In genomic region chr19:2462635-2463421, GRCh38 we compare ENCODE assay signal across 8 cellular contexts. TPM values are rescaled to one million over a fixed set of nuclear protein-coding genes. Genes with fewer than 3 reads are reported as not detected.
DNase-seq lines count a peak whose midpoint lies in the region; ATAC-seq and TF ChIP-seq lines count a peak whose summit lies in the region.

No MANE protein-coding gene starts in this region.

- DNase-seq in A673 (ENCODE audit: low spot score): peak; percentile 98
- DNase-seq in GM23338 (ENCODE audit: low spot score): peak; percentile 100
- DNase-seq in RWPE2 (ENCODE audit: low spot score): no peak
- DNase-seq in epithelial cell of prostate (ENCODE audit: low read depth, low spot score): peak; percentile 66
- DNase-seq in mesenteric fat pad (ENCODE audit: low spot score): peak; percentile 92
- DNase-seq in tibial nerve (ENCODE audit: low spot score in 2 of 2): peak; percentile 66 to 75
- DNase-seq in activated effector memory CD4-positive, alpha-beta T cell treated with anti-CD3 and anti-CD28 coated beads, Interleukin-2, amount 50 U/mL, for 16 hours: no peak

- peak overlapping the region; percentile 92 for H2AFZ ChIP-seq in GM23338

- TF ChIP-seq CTCF in A673 (conservative IDR thresholded peaks at IDR 0.05; ENCODE audit: low read depth, low read length): no peak
- no peak for TF ChIP-seq CTCF in GM23338 (conservative IDR thresholded peaks at IDR 0.05; ENCODE audit: low read depth in 2 of 2)
- TF ChIP-seq CTCF in RWPE2 (IDR thresholded peaks at IDR 0.05; ENCODE audit: poor library complexity, severe bottlenecking): no peak
- TF ChIP-seq CTCF in tibial nerve (IDR thresholded peaks at IDR 0.05): peak in 2 of 5 experiments; percentile 56 to 58

- WGBS in tibial nerve, 2 donors: 5 to 6% methylated on average over 30 to 41 of the region's 46 CpGs

- H3F3A ChIP-seq in GM23338 (replicated peaks; ENCODE audit: low read depth): no peaks in the 10 kb centered on the region

- peak; percentile 58 to 76 for TF ChIP-seq EP300 in tibial nerve (IDR thresholded peaks at IDR 0.05)

- H3K4me1 ChIP-seq in A673 (ENCODE audit: insufficient read depth, low read length, poor library complexity, severe bottlenecking) (peaks cover 9% of the 10 kb centered on the region), GM23338 (ENCODE audit: insufficient read depth) (no peaks in the 10 kb centered on the region), RWPE2 (ENCODE audit: insufficient read depth, poor library complexity, severe bottlenecking) (no peaks in the 10 kb centered on the region), tibial nerve (peaks cover 4 to 17% (median 12%) of the 10 kb centered on the region in 4 donors)

- ATAC-seq in GM23338: peak; percentile 75
- ATAC-seq in RWPE2 (ENCODE audit: low read depth): 0 out of 3 replicates have a peak, but pooled peaks have one; percentile 19
- no peak for ATAC-seq in GM21526 (IDR thresholded peaks at IDR 0.05; ENCODE audit: low FRiP score, unreplicated experiment)

- peak in 1 of 2 donors; percentile 85 for TF ChIP-seq POLR2A in tibial nerve (IDR thresholded peaks at IDR 0.05)

- H3K27ac ChIP-seq in A673 (ENCODE audit: low read depth, low read length, poor library complexity, severe bottlenecking) (peak overlapping the region; percentile 87), GM23338 (ENCODE audit: low read depth) (peak overlapping the region; percentile 88), RWPE2 (ENCODE audit: poor library complexity, severe bottlenecking) (peak overlapping the region; percentile 46), epithelial cell of prostate (no peak overlapping the region), tibial nerve (peak overlapping the region in 2 of 4 donors; percentile 58 to 61)

- peak overlapping the region; percentile 56; the same call in 1 of the 2 replicates for H3K27ac Mint-ChIP-seq in GM23338

- H3K4me3 Mint-ChIP-seq in GM23338: peak overlapping the region; percentile 80

- no peaks in the 10 kb centered on the region for H3K9me3 ChIP-seq in A673 (ENCODE audit: low read depth, low read length, poor library complexity, severe bottlenecking)
- no peaks in the 10 kb centered on the region for H3K9me3 ChIP-seq in RWPE2 (ENCODE audit: severe bottlenecking)
- no peaks in the 10 kb centered on the region for H3K9me3 ChIP-seq in tibial nerve

- intact Hi-C loops in A673 (cut with micrococcal nuclease; ENCODE audit: unreplicated experiment): no loop called here

- CTCF ChIA-PET in A673 (lab: Charles Lee): interaction anchor here (0.6 kb wide), 1 partner anchor 136 kb away, joined by 3 read pairs; no protein-coding TSS in a partner anchor

- no peaks in the 10 kb centered on the region for H3K79me2 ChIP-seq in GM23338 (replicated peaks; ENCODE audit: insufficient read depth)

- POLR2A ChIA-PET in A673 (lab: Charles Lee; ENCODE audit: low non-redundant PET): no interaction called here

- H3K27me3 Mint-ChIP-seq in GM23338 (ENCODE audit: insufficient read depth, low read depth, poor library complexity): peaks cover 13% of the 10 kb centered on the region

- peaks cover 5% of the 10 kb centered on the region; the same call in 1 of the 3 replicates for H3K9me3 Mint-ChIP-seq in GM23338

- no peaks in the 10 kb centered on the region; the same call in 2 of the 3 replicates for H3K36me3 Mint-ChIP-seq in GM23338 (ENCODE audit: low read depth)

- H3K4me1 Mint-ChIP-seq in GM23338: peaks cover 5% of the 10 kb centered on the region

- H3K27me3 ChIP-seq in A673 (replicated peaks; ENCODE audit: insufficient read depth, low read depth, low read length, poor library complexity) (no peaks in the 10 kb centered on the region), GM23338 (ENCODE audit: insufficient read depth) (no peaks in the 10 kb centered on the region), RWPE2 (ENCODE audit: insufficient read depth, poor library complexity, severe bottlenecking) (no peaks in the 10 kb centered on the region), tibial nerve (no peaks in the 10 kb centered on the region)

- no peaks in the 10 kb centered on the region for H3K36me3 ChIP-seq in A673 (ENCODE audit: insufficient read depth, low read length, poor library complexity, severe bottlenecking)
- H3K36me3 ChIP-seq in GM23338 (ENCODE audit: insufficient read depth): no peaks in the 10 kb centered on the region
- H3K36me3 ChIP-seq in RWPE2 (ENCODE audit: low read depth): no peaks in the 10 kb centered on the region
- no peaks in the 10 kb centered on the region for H3K36me3 ChIP-seq in tibial nerve

- H3K4me3 ChIP-seq in A673 (ENCODE audit: low read depth, low read length, poor library complexity, severe bottlenecking): peak overlapping the region; percentile 62
- peak overlapping the region; percentile 77 for H3K4me3 ChIP-seq in GM23338
- H3K4me3 ChIP-seq in RWPE2 (ENCODE audit: severe bottlenecking): peak overlapping the region; percentile 39
- H3K4me3 ChIP-seq in tibial nerve: peak overlapping the region; percentile 27 to 56 (median 42)

- BruUV-seq in A673 (replicated peaks; lab: Mats Ljungman, UMichigan): TSS peak; percentile 94

- H3K9me2 ChIP-seq in GM23338 (ENCODE audit: insufficient read depth): no peaks in the 10 kb centered on the region

- no peaks in the 10 kb centered on the region for H4K20me1 ChIP-seq in GM23338 (replicated peaks; ENCODE audit: insufficient read depth)

- H3K4me2 ChIP-seq in GM23338: peak overlapping the region; percentile 81

TF ChIP-seq in GM23338, 12 proteins besides CTCF, POLR2A, EP300 and RAD21 (continues in another document):
- TF ChIP-seq POLR2AphosphoS5 (IDR thresholded peaks at IDR 0.05; ENCODE audit: low read depth) (peak; percentile 34; the same call in 1 of the 2 replicates), ZNF331 (CRISPR knock-in tag; IDR thresholded peaks at IDR 0.05; ENCODE audit: low read depth) (peak; percentile 30; the same call in 1 of the 2 replicates), STAT1 (IDR thresholded peaks at IDR 0.05; ENCODE audit: unreplicated experiment) (no peak), NANOG (IDR thresholded peaks at IDR 0.05; ENCODE audit: borderline replicate concordance) (0 out of 2 replicates have a peak, but pooled peaks have one; percentile 37), EZH2phosphoT487 (IDR thresholded peaks at IDR 0.05; ENCODE audit: unreplicated experiment) (no peak), CREB1 (CRISPR knock-in tag; IDR thresholded peaks at IDR 0.05; ENCODE audit: low read depth) (peak; percentile 80), REST (IDR thresholded peaks at IDR 0.05; ENCODE audit: unreplicated experiment) (no peak), ETS1 (IDR thresholded peaks at IDR 0.05) (peak; percentile 55; the same call in 1 of the 2 replicates), ZNF114 (CRISPR knock-in tag; IDR thresholded peaks at IDR 0.05) (peak; percentile 90)

RNA-seq across cellular contexts. Expression of gene LMNB2, which starts 6.1 kb away (rescaled TPM):
- 241 and 243 TPM in 2 replicates for total RNA-seq in A673 (2021)
- total RNA-seq in GM23338 (2014; rRNA removed; shearing (Covaris generic)): 190 and 255 TPM in 2 replicates
- 40.1 and 40.9 TPM in 2 replicates for polyA plus RNA-seq in GM23338 (2016; fragmentation: Nextera tagmentation; extraction: Ambion mirVana)
- total RNA-seq in mesenteric fat pad: 19.6 TPM
- 10 to 100 TPM; 15.3 to 53.1 (median 25.9) TPM for total RNA-seq in tibial nerve

RNA-seq across cellular contexts. Expression of gene GADD45B, which starts 13.1 kb away (rescaled TPM):
- total RNA-seq in A673 (2021) (12.3 and 16.4 TPM in 2 replicates), mesenteric fat pad (365 TPM), tibial nerve (100 to 1,000 TPM; 230 to 440 (median 337) TPM)
- 12.3 and 15.2 TPM in 2 replicates for total RNA-seq in GM23338 (2014; rRNA removed; shearing (Covaris generic))
- polyA plus RNA-seq in GM23338 (2016; fragmentation: Nextera tagmentation; extraction: Ambion mirVana): 15.8 and 16.6 TPM in 2 replicates

RNA-seq across cellular contexts. Expression of gene TIMM13, which starts 35.4 kb away (rescaled TPM):
- total RNA-seq in A673 (2021) (206 and 213 TPM in 2 replicates), mesenteric fat pad (80.3 TPM), tibial nerve (10 to 100 TPM; 28.8 to 48.9 (median 32.3) TPM)
- 118 and 140 TPM in 2 replicates for total RNA-seq in GM23338 (2014; rRNA removed; shearing (Covaris generic))
- polyA plus RNA-seq in GM23338 (2016; fragmentation: Nextera tagmentation; extraction: Ambion mirVana): 347 TPM in 2 replicates

Comparison
In these comparisons a context has a peak if more than half of its experiments do, and no peak if none do; other contexts are left out.
1. DNase-seq: peak in A673 (single experiment), GM23338 (single experiment), epithelial cell of prostate (single experiment), mesenteric fat pad (single experiment) and tibial nerve (2 of 2); none in RWPE2 (single experiment) and activated effector memory CD4-positive, alpha-beta T cell treated with anti-CD3 and anti-CD28 coated beads, Interleukin-2, amount 50 U/mL, for 16 hours (single experiment).
2. RNA of gene GADD45B, which starts 13.1 kb away (total RNA-seq): 230 to 440 TPM in tibial nerve and 365 TPM in mesenteric fat pad (single experiment); 12.3 to 16.4 TPM in A673 and 12.3 to 15.2 TPM in GM23338; every median in the first group is over 10 times any median in the second.
3. Peak in every context shown above with its lines, with median percentiles within 50 percentile points of each other: H3K4me3 ChIP-seq.